In the genomic region with DNA sequence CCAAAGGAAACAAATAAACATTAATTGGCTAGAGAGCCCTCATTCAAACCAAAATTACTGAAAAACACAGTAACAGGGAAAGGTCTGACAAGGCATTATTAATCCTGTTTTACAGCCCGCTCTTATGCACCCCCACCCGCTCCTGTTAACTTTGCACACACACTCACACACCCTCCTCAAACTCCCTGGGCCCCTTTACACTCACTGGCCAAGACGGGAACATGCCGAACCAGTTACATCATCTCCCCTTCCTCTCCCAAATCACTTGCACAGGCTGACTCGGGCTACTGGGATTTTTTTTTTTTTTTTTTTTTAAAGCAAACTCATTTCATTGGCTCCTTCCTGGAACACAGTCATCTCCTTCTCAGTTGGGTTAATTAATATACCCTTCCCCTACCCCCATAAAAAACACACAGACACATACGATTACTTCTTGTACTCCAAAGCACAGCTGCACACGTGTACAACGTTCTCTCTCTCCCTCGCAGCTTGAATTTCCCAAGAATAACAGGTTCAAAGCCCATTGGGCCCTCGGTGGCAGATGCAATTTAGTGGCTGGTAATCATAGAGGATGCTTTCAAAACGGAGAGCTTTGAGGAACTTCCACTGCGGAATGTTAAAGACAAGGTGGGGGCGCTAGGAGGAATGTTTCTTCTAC, we compare ENCODE assay signal across 9 cellular contexts. TPM values are rescaled to one million over a fixed set of nuclear protein-coding genes. Genes with fewer than 3 reads are reported as not detected.
A peak's percentile ranks its signal among the peaks of the same experiment; 100 is the strongest.
DNase-seq lines count a peak whose midpoint lies in the region; ATAC-seq lines count a peak whose summit lies in the region.
"Had no signal": no experiment of that assay in that cellular context is flagged by ENCODE, and none has a peak within 500 bp of the region (broad histone marks: within the 10 kb centered on the region; RNA-seq: fewer than 3 reads in every experiment).

No MANE protein-coding gene starts in this region.

- H3K27ac ChIP-seq in adipose tissue (ENCODE audit: low read depth, low read length) (peak overlapping the region; percentile 9), stomach smooth muscle (ENCODE audit: low read length) (peak overlapping the region; percentile 71)

- no peak overlapping the region for H3K9ac ChIP-seq in stomach smooth muscle (ENCODE audit: low read length in 2 of 2)

- WGBS in adipose tissue, 3 donors, result 21 to 49% (median 23%) methylated on average over 13 of the region's 13 CpGs

- peaks cover 20% of the 10 kb centered on the region for H3K36me3 Mint-ChIP-seq in activated CD4-positive, alpha-beta T cell treated with anti-CD3 and anti-CD28 coated beads for 36 hours (ENCODE audit: low read depth)
- peaks cover 48% of the 10 kb centered on the region for H3K36me3 Mint-ChIP-seq in activated CD4-positive, alpha-beta T cell treated with anti-CD3 and anti-CD28 coated beads, Interleukin-2, amount 10 ng/mL, durations not matched to agents 24 days and 14 days (ENCODE audit: low read depth)

- H3K27me3 ChIP-seq in stomach smooth muscle (ENCODE audit: control insufficient read depth in 1 of 2, insufficient read depth in 2 of 2, low read length in 2 of 2), result no peaks in the 10 kb centered on the region

- no peaks in the 10 kb centered on the region for H3K9me3 ChIP-seq in stomach smooth muscle (ENCODE audit: control insufficient read depth in 2 of 2, low read length in 2 of 2)

- no peaks in the 10 kb centered on the region for H3K9me3 Mint-ChIP-seq in activated CD4-positive, alpha-beta T cell treated with anti-CD3 and anti-CD28 coated beads for 36 hours (ENCODE audit: low read depth)
- H3K9me3 Mint-ChIP-seq in activated CD4-positive, alpha-beta T cell treated with anti-CD3 and anti-CD28 coated beads, Interleukin-2, amount 10 ng/mL, durations not matched to agents 24 days and 14 days, result peaks cover 8% of the 10 kb centered on the region
- H3K9me3 Mint-ChIP-seq: T-helper 1 cell treated with Interleukin-12 subunit alpha and Interleukin-12 subunit beta and Interleukin-4 antibody, amounts not matched to agents 30 μg/mL and 1 μg/mL, for 36 hours had no signal

- H3K36me3 ChIP-seq in stomach smooth muscle (ENCODE audit: control insufficient read depth in 2 of 2, insufficient read depth in 2 of 2, low read length in 2 of 2), result no peaks in the 10 kb centered on the region

- peaks cover 59% of the 10 kb centered on the region for H3K4me1 ChIP-seq in stomach smooth muscle (ENCODE audit: control insufficient read depth, insufficient read depth, low read length)

- intact Hi-C loops in activated CD4-positive, alpha-beta T cell treated with anti-CD3 and anti-CD28 coated beads for 36 hours (cut with DNase I, micrococcal nuclease), result no loop called here
- intact Hi-C loops in activated CD4-positive, alpha-beta T cell treated with anti-CD3 and anti-CD28 coated beads, Interleukin-2, amount 10 ng/mL, durations not matched to agents 24 days and 14 days (cut with micrococcal nuclease), result no loop called here

- H3K4me3 ChIP-seq in stomach smooth muscle (ENCODE audit: low read length in 2 of 2), result peak overlapping the region in 1 of 2 donors; percentile 40

- peak overlapping the region; percentile 3 for H3K27ac Mint-ChIP-seq in activated CD4-positive, alpha-beta T cell treated with anti-CD3 and anti-CD28 coated beads for 36 hours
- no peak overlapping the region for H3K27ac Mint-ChIP-seq in activated CD4-positive, alpha-beta T cell treated with anti-CD3 and anti-CD28 coated beads, Interleukin-2, amount 10 ng/mL, durations not matched to agents 24 days and 14 days
- H3K27ac Mint-ChIP-seq: T-helper 1 cell treated with Interleukin-12 subunit alpha and Interleukin-12 subunit beta and Interleukin-4 antibody, amounts not matched to agents 30 μg/mL and 1 μg/mL, for 36 hours had no signal

- peaks cover 77% of the 10 kb centered on the region for H3K4me1 Mint-ChIP-seq in activated CD4-positive, alpha-beta T cell treated with anti-CD3 and anti-CD28 coated beads for 36 hours
- H3K4me1 Mint-ChIP-seq in activated CD4-positive, alpha-beta T cell treated with anti-CD3 and anti-CD28 coated beads, Interleukin-2, amount 10 ng/mL, durations not matched to agents 24 days and 14 days, result peaks cover 39% of the 10 kb centered on the region

- ATAC-seq in activated CD4-positive, alpha-beta T cell treated with anti-CD3 and anti-CD28 coated beads for 36 hours, result no peak
- no peak for ATAC-seq in HG02981 (IDR thresholded peaks at IDR 0.05; ENCODE audit: unreplicated experiment)
- ATAC-seq in GM18907 (IDR thresholded peaks at IDR 0.05; ENCODE audit: unreplicated experiment), result no peak
- no peak for ATAC-seq in GM21619 (IDR thresholded peaks at IDR 0.05; ENCODE audit: unreplicated experiment)

- H3K27me3 Mint-ChIP-seq in activated CD4-positive, alpha-beta T cell treated with anti-CD3 and anti-CD28 coated beads for 36 hours, result no peaks in the 10 kb centered on the region
- H3K27me3 Mint-ChIP-seq in activated CD4-positive, alpha-beta T cell treated with anti-CD3 and anti-CD28 coated beads, Interleukin-2, amount 10 ng/mL, durations not matched to agents 24 days and 14 days, result no peaks in the 10 kb centered on the region

- DNase-seq in activated CD4-positive, alpha-beta T cell treated with anti-CD3 and anti-CD28 coated beads for 36 hours, result no peak
- no peak for DNase-seq in activated CD4-positive, alpha-beta T cell treated with anti-CD3 and anti-CD28 coated beads, Interleukin-2, amount 10 ng/mL, durations not matched to agents 24 days and 14 days
- peak; percentile 38 for DNase-seq in iPS-NIHi11 (ENCODE audit: low spot score)

- H3K4me3 Mint-ChIP-seq in activated CD4-positive, alpha-beta T cell treated with anti-CD3 and anti-CD28 coated beads for 36 hours, result no peak overlapping the region
- no peak overlapping the region for H3K4me3 Mint-ChIP-seq in activated CD4-positive, alpha-beta T cell treated with anti-CD3 and anti-CD28 coated beads, Interleukin-2, amount 10 ng/mL, durations not matched to agents 24 days and 14 days
- H3K4me3 Mint-ChIP-seq: T-helper 1 cell treated with Interleukin-12 subunit alpha and Interleukin-12 subunit beta and Interleukin-4 antibody, amounts not matched to agents 30 μg/mL and 1 μg/mL, for 36 hours had no signal

- POLR2A ChIA-PET in activated CD4-positive, alpha-beta T cell treated with anti-CD3 and anti-CD28 coated beads for 36 hours (lab: Charles Lee), result no interaction called here

- CTCF ChIA-PET in activated CD4-positive, alpha-beta T cell treated with anti-CD3 and anti-CD28 coated beads for 36 hours (lab: Charles Lee), result interaction anchor here (0.5 kb wide), 1 partner anchor 27 kb away, joined by 3 read pairs; no protein-coding TSS in a partner anchor

RNA-seq across cellular contexts. Expression of a gene that starts 31.8 kb away (rescaled TPM):
- total RNA-seq in activated CD4-positive, alpha-beta T cell treated with anti-CD3 and anti-CD28 coated beads for 36 hours, result 10 to 100 TPM; 21.9 to 32.7 TPM
- total RNA-seq in activated CD4-positive, alpha-beta T cell treated with anti-CD3 and anti-CD28 coated beads, Interleukin-2, amount 10 ng/mL, durations not matched to agents 24 days and 14 days, result 12.6 and 14.1 TPM in 2 replicates
- polyA plus RNA-seq in adipose tissue, result 10 to 100 TPM in 2 of 3 donors, 1 to 10 TPM in 1; 2.2 to 14.5 (median 11.1) TPM
